Comparison of ENCODE assay signal across 13 cellular contexts in genomic region chr14:89721991-89722390, GRCh38.
DNase-seq lines count a peak whose midpoint lies in the region; ATAC-seq and TF ChIP-seq lines count a peak whose summit lies in the region.
"Had no signal": no experiment of that assay in that cellular context is flagged by ENCODE, and none has a peak within 500 bp of the region (broad histone marks: within the 10 kb centered on the region; RNA-seq: fewer than 3 reads in every experiment).

No MANE protein-coding gene starts in this region.

- TF ChIP-seq POLR2A in thyroid gland (IDR thresholded peaks at IDR 0.05), result no peak

- H3K9me3 ChIP-seq in thyroid gland, result no peaks in the 10 kb centered on the region

- peaks cover 52% of the 10 kb centered on the region for H3K4me1 Mint-ChIP-seq in WTC11

- ATAC-seq in Right ventricle myocardium inferior, result peak; percentile 45
- no peak for ATAC-seq in WTC11
- no peak for ATAC-seq in activated CD4-positive, CD25-positive, alpha-beta regulatory T cell treated with anti-CD3 and anti-CD28 coated beads, Interleukin-2, amount 50 U/mL, for 24 hours
- ATAC-seq in HG03354 (IDR thresholded peaks at IDR 0.05; ENCODE audit: poor library complexity, severe bottlenecking, unreplicated experiment), result no peak

- peak overlapping the region; percentile 93 for H3K27ac Mint-ChIP-seq in WTC11

- H3K27ac ChIP-seq in thyroid gland, result no peak overlapping the region
- H3K27ac ChIP-seq: epithelial cell of prostate had no signal

- H3K36me3 Mint-ChIP-seq in WTC11, result no peaks in the 10 kb centered on the region

- intact Hi-C loops in Right ventricle myocardium inferior (cut with DNase I) (no loop called here), cardiac septum (cut with DNase I) (no loop called here), thyroid gland (cut with DNase I) (no loop called here)

- no peaks in the 10 kb centered on the region for H3K27me3 Mint-ChIP-seq in WTC11 (ENCODE audit: low read depth)

- H3K4me3 ChIP-seq in thyroid gland (replicated peaks in 1 of 3), result no peak overlapping the region

- POLR2A ChIA-PET in WTC11 (lab: Charles Lee), result no interaction called here

- DNase-seq in Right ventricle myocardium inferior (ENCODE audit: missing footprints), result no peak
- no peak for DNase-seq in cardiac septum (ENCODE audit: low spot score)
- DNase-seq in WTC11 (ENCODE audit: low spot score), result no peak
- peak; percentile 48 for DNase-seq in left kidney (ENCODE audit: low read depth, low spot score)
- DNase-seq in thyroid gland, result peak; percentile 19 to 46
- DNase-seq in H4 (ENCODE audit: low spot score), result no peak
- DNase-seq: activated CD4-positive, alpha-beta T cell treated with anti-CD3 and anti-CD28 coated beads, Interleukin-2, amount 50 U/mL, for 48 hours; NCI-H226; SHP77 had no signal

- CTCF ChIA-PET in WTC11 (lab: Charles Lee), result interaction anchor here (1.5 to 2.2 kb wide), 2 partner anchors 107 to 217 kb away, joined by 3 to 5 read pairs; no protein-coding TSS in a partner anchor

- no peak overlapping the region for H3K4me3 Mint-ChIP-seq in WTC11
- H3K4me3 Mint-ChIP-seq: neural crest cell had no signal

- no peaks in the 10 kb centered on the region for H3K36me3 ChIP-seq in thyroid gland

- H3K4me1 ChIP-seq in thyroid gland, result peaks cover 0 to 13% of the 10 kb centered on the region in 2 donors

- H3K27me3 ChIP-seq in thyroid gland, result no peaks in the 10 kb centered on the region

- H3K9me3 Mint-ChIP-seq in WTC11, result no peaks in the 10 kb centered on the region
- H3K9me3 Mint-ChIP-seq: neural crest cell had no signal

- TF ChIP-seq CTCF in WTC11 (IDR thresholded peaks at IDR 0.05) (no peak), thyroid gland (IDR thresholded peaks at IDR 0.05) (no peak)

- 65 to 70% methylated on average over 6 of the region's 6 CpGs for WGBS in thyroid gland, 2 donors

TF ChIP-seq in WTC11, 78 proteins besides CTCF, POLR2A, EP300 and RAD21:
- no peak for TF ChIP-seq CREB1 (CRISPR knock-in tag; IDR thresholded peaks at IDR 0.05)
- TF ChIP-seq, protein P1, sequence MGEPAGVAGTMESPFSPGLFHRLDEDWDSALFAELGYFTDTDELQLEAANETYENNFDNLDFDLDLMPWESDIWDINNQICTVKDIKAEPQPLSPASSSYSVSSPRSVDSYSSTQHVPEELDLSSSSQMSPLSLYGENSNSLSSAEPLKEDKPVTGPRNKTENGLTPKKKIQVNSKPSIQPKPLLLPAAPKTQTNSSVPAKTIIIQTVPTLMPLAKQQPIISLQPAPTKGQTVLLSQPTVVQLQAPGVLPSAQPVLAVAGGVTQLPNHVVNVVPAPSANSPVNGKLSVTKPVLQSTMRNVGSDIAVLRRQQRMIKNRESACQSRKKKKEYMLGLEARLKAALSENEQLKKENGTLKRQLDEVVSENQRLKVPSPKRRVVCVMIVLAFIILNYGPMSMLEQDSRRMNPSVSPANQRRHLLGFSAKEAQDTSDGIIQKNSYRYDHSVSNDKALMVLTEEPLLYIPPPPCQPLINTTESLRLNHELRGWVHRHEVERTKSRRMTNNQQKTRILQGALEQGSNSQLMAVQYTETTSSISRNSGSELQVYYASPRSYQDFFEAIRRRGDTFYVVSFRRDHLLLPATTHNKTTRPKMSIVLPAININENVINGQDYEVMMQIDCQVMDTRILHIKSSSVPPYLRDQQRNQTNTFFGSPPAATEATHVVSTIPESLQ (CRISPR knock-in tag; IDR thresholded peaks at IDR 0.05), result no peak
- TF ChIP-seq USF2 (CRISPR knock-in tag; IDR thresholded peaks at IDR 0.05), result no peak
- TF ChIP-seq, protein P2, sequence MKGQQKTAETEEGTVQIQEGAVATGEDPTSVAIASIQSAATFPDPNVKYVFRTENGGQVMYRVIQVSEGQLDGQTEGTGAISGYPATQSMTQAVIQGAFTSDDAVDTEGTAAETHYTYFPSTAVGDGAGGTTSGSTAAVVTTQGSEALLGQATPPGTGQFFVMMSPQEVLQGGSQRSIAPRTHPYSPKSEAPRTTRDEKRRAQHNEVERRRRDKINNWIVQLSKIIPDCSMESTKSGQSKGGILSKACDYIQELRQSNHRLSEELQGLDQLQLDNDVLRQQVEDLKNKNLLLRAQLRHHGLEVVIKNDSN (CRISPR knock-in tag; IDR thresholded peaks at IDR 0.05), result no peak
- TF ChIP-seq FOXP1 (CRISPR knock-in tag; IDR thresholded peaks at IDR 0.05; ENCODE audit: borderline replicate concordance), result no peak
- TF ChIP-seq, protein P3, sequence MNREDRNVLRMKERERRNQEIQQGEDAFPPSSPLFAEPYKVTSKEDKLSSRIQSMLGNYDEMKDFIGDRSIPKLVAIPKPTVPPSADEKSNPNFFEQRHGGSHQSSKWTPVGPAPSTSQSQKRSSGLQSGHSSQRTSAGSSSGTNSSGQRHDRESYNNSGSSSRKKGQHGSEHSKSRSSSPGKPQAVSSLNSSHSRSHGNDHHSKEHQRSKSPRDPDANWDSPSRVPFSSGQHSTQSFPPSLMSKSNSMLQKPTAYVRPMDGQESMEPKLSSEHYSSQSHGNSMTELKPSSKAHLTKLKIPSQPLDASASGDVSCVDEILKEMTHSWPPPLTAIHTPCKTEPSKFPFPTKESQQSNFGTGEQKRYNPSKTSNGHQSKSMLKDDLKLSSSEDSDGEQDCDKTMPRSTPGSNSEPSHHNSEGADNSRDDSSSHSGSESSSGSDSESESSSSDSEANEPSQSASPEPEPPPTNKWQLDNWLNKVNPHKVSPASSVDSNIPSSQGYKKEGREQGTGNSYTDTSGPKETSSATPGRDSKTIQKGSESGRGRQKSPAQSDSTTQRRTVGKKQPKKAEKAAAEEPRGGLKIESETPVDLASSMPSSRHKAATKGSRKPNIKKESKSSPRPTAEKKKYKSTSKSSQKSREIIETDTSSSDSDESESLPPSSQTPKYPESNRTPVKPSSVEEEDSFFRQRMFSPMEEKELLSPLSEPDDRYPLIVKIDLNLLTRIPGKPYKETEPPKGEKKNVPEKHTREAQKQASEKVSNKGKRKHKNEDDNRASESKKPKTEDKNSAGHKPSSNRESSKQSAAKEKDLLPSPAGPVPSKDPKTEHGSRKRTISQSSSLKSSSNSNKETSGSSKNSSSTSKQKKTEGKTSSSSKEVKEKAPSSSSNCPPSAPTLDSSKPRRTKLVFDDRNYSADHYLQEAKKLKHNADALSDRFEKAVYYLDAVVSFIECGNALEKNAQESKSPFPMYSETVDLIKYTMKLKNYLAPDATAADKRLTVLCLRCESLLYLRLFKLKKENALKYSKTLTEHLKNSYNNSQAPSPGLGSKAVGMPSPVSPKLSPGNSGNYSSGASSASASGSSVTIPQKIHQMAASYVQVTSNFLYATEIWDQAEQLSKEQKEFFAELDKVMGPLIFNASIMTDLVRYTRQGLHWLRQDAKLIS (CRISPR knock-in tag; IDR thresholded peaks at IDR 0.05; ENCODE audit: borderline replicate concordance), result no peak
- TF ChIP-seq ZNF219 (CRISPR knock-in tag; IDR thresholded peaks at IDR 0.05; ENCODE audit: borderline replicate concordance), result no peak
- no peak for TF ChIP-seq EMX1 (CRISPR knock-in tag; IDR thresholded peaks at IDR 0.05)
- TF ChIP-seq ZNF138 (CRISPR knock-in tag; conservative IDR thresholded peaks at IDR 0.05), result no peak
- TF ChIP-seq IRF1 (CRISPR knock-in tag; IDR thresholded peaks at IDR 0.05), result no peak
- TF ChIP-seq, protein P4, sequence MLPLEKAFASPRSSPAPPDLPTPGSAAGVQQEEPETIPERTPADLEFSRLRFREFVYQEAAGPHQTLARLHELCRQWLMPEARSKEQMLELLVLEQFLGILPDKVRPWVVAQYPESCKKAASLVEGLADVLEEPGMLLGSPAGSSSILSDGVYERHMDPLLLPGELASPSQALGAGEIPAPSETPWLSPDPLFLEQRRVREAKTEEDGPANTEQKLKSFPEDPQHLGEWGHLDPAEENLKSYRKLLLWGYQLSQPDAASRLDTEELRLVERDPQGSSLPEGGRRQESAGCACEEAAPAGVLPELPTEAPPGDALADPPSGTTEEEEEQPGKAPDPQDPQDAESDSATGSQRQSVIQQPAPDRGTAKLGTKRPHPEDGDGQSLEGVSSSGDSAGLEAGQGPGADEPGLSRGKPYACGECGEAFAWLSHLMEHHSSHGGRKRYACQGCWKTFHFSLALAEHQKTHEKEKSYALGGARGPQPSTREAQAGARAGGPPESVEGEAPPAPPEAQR (CRISPR knock-in tag; IDR thresholded peaks at IDR 0.05), result no peak
- TF ChIP-seq, protein P5, sequence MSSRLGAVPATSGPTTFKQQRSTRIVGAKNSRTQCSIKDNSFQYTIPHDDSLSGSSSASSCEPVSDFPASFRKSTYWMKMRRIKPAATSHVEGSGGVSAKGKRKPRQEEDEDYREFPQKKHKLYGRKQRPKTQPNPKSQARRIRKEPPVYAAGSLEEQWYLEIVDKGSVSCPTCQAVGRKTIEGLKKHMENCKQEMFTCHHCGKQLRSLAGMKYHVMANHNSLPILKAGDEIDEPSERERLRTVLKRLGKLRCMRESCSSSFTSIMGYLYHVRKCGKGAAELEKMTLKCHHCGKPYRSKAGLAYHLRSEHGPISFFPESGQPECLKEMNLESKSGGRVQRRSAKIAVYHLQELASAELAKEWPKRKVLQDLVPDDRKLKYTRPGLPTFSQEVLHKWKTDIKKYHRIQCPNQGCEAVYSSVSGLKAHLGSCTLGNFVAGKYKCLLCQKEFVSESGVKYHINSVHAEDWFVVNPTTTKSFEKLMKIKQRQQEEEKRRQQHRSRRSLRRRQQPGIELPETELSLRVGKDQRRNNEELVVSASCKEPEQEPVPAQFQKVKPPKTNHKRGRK (CRISPR knock-in tag; IDR thresholded peaks at IDR 0.05; ENCODE audit: borderline replicate concordance), result no peak

Comparison
In these comparisons a context has a peak if more than half of its experiments do, and no peak if none do; other contexts are left out.
1. DNase-seq: peak in left kidney (single experiment) and thyroid gland (2 of 2); none in Right ventricle myocardium inferior (single experiment), cardiac septum (single experiment), WTC11 (single experiment) and H4 (single experiment).